9 cellular contexts compared by ENCODE assay signal in the genomic region with DNA sequence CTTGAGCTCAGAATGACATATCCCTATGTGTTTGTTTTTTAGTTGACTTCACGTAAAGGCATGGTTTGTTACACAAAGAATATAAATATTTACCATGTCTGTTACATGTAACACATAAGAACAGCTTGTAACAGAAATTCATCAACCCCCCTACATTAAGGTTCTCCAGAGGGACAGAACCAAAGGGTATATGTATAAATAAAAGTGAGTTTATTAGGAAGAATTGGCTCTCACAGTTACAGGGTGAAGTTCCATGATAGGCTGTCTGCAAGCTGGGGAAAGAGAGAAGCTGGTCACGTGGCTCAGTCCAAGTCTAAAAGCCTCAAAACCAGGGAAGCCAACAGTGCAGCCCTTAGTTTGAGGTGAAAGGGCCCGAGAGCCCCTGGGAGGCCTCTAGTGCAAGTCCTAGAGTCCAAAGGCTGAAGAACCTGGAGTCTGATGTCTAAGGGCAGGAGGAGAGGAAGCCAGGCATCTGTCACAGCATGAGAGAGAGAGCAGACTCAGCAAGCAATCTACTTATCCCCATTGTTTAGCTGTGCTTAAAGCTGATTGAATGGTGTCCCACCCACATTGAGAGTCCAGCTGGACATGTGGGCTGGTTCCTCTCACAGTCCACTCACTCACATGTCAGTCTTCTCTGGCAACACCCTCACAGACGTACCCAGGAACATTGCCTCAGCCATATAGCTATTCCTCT. TPM values are rescaled to one million over a fixed set of nuclear protein-coding genes. Genes with fewer than 3 reads are reported as not detected.
DNase-seq lines count a peak whose midpoint lies in the region; ATAC-seq, FAIRE-seq and TF ChIP-seq lines count a peak whose summit lies in the region.
"Had no signal": no experiment of that assay in that cellular context is flagged by ENCODE, and none has a peak within 500 bp of the region (broad histone marks: within the 10 kb centered on the region; RNA-seq: fewer than 3 reads in every experiment).

No MANE protein-coding gene starts in this region.

- DNase-seq in H9 (no peak), globus pallidus (ENCODE audit: low spot score) (peak; percentile 10), pancreas (no peak), cerebellum (ENCODE audit: low spot score) (no peak), PC-3 (no peak)
- no peak for DNase-seq in activated effector memory CD4-positive, alpha-beta T cell treated with anti-CD3 and anti-CD28 coated beads, Interleukin-2, amount 50 U/mL, for 16 hours
- DNase-seq: thyroid gland had no signal

- no peak overlapping the region for H2BK5ac ChIP-seq in H9 (ENCODE audit: insufficient read length, low read length)

- H4K91ac ChIP-seq in H9 (ENCODE audit: insufficient read length, low read depth, low read length), result no peak overlapping the region

- POLR2A ChIA-PET in PC-3 (lab: Charles Lee; ENCODE audit: unreplicated experiment), result interaction anchor here (0.6 kb wide), 1 partner anchor 15 kb away, joined by 3 read pairs; no protein-coding TSS in a partner anchor

- no peak overlapping the region for H3K4me3 ChIP-seq in OCI-LY1 (ENCODE audit: low read depth, low read length, poor library complexity, severe bottlenecking)
- H3K4me3 ChIP-seq in pancreas, result no peak overlapping the region
- no peak overlapping the region for H3K4me3 ChIP-seq in PC-3 (ENCODE audit: low read length)
- H3K4me3 ChIP-seq: thyroid gland had no signal

- no peaks in the 10 kb centered on the region; a peak in 1 of 5 replicates for H3K9me3 Mint-ChIP-seq in H9
- H3K9me3 Mint-ChIP-seq in activated T-helper 17 cell treated with anti-CD3 and anti-CD28 coated beads, Interleukin-2, amount 50 U/mL, for 72 hours, result no peaks in the 10 kb centered on the region

- H3K79me1 ChIP-seq in H9 (ENCODE audit: insufficient read depth, low read depth, low read length, poor library complexity, severe bottlenecking), result peaks cover 6% of the 10 kb centered on the region

- H3K4me1 Mint-ChIP-seq in H9, result peaks cover 13 to 18% of the 10 kb centered on the region in 2 experiments
- H3K4me1 Mint-ChIP-seq in activated T-helper 17 cell treated with anti-CD3 and anti-CD28 coated beads, Interleukin-2, amount 50 U/mL, for 72 hours, result peaks cover 23% of the 10 kb centered on the region

- no peak overlapping the region for H3K56ac ChIP-seq in H9 (ENCODE audit: insufficient read length, low read depth, low read length)

- H3K36me3 ChIP-seq in OCI-LY1 (ENCODE audit: insufficient read depth, low read length) (peaks cover 75% of the 10 kb centered on the region), pancreas (no peaks in the 10 kb centered on the region), PC-3 (ENCODE audit: low read depth, low read length) (peaks cover 29% of the 10 kb centered on the region)

- H2BK15ac ChIP-seq in H9 (ENCODE audit: low read depth, low read length), result no peak overlapping the region

- peaks cover 15 to 48% (median 44%) of the 10 kb centered on the region in 3 experiments; a peak in 6 of 7 replicates for H3K36me3 Mint-ChIP-seq in H9 (ENCODE audit: insufficient read depth in 1 of 3, low read depth in 3 of 3)
- peaks cover 93% of the 10 kb centered on the region for H3K36me3 Mint-ChIP-seq in activated T-helper 17 cell treated with anti-CD3 and anti-CD28 coated beads, Interleukin-2, amount 50 U/mL, for 72 hours (ENCODE audit: low read depth)

- intact Hi-C loops in pancreas (cut with DNase I), result no loop called here
- intact Hi-C loops in PC-3 (cut with micrococcal nuclease), result loop anchor here (5.0 kb wide), 1 partner anchor 42 kb away; no protein-coding TSS in a partner anchor

- no peaks in the 10 kb centered on the region for H3K23me2 ChIP-seq in H9 (ENCODE audit: insufficient read length, low read depth, low read length, poor library complexity, severe bottlenecking)

- CTCF ChIA-PET in PC-3 (lab: Charles Lee), result no interaction called here

- H2AK5ac ChIP-seq in H9 (ENCODE audit: insufficient read length, low read length), result no peak overlapping the region

- H2BK120ac ChIP-seq in H9 (ENCODE audit: low read depth, low read length, poor library complexity, severe bottlenecking), result no peak overlapping the region

- peak overlapping the region in 1 of 2 experiments; percentile 17; a peak in 1 of 5 replicates for H3K4me3 Mint-ChIP-seq in H9
- no peak overlapping the region for H3K4me3 Mint-ChIP-seq in activated T-helper 17 cell treated with anti-CD3 and anti-CD28 coated beads, Interleukin-2, amount 50 U/mL, for 72 hours

- no peaks in the 10 kb centered on the region for H3K9me3 ChIP-seq in H9 (ENCODE audit: control insufficient read depth, low read depth, low read length)
- no peaks in the 10 kb centered on the region for H3K9me3 ChIP-seq in OCI-LY1 (ENCODE audit: low read length)
- H3K9me3 ChIP-seq in pancreas, result no peaks in the 10 kb centered on the region
- H3K9me3 ChIP-seq in PC-3 (ENCODE audit: low read length), result no peaks in the 10 kb centered on the region
- H3K9me3 ChIP-seq: thyroid gland had no signal

- no peak overlapping the region for H3K18ac ChIP-seq in H9 (ENCODE audit: insufficient read length, low read depth, low read length)

- H3K4me1 ChIP-seq in H9 (ENCODE audit: insufficient read depth, low read length) (no peaks in the 10 kb centered on the region), OCI-LY1 (ENCODE audit: insufficient read depth, low read length, severe bottlenecking) (peaks cover 14% of the 10 kb centered on the region), pancreas (peaks cover 0 to 6% (median 0%) of the 10 kb centered on the region in 3 donors), PC-3 (ENCODE audit: insufficient read depth, low read length) (no peaks in the 10 kb centered on the region)

- TF ChIP-seq CTCF in H9 (conservative IDR thresholded peaks at IDR 0.05) (no peak), OCI-LY1 (IDR thresholded peaks at IDR 0.05; ENCODE audit: low read length) (no peak), pancreas (IDR thresholded peaks at IDR 0.05) (no peak), PC-3 (conservative IDR thresholded peaks at IDR 0.05; ENCODE audit: low read depth, low read length) (no peak)

- no peak overlapping the region for H3K23ac ChIP-seq in H9 (ENCODE audit: insufficient read length, low read depth, low read length)

- no CpG with 5 or more reads among the region's 4 CpGs for WGBS in H9 (ENCODE audit: extremely low coverage, insufficient read length, low lambda C conversion rate)
- WGBS in pancreas, 2 donors, result 24% methylated on average over 4 of the region's 4 CpGs

- H3K27ac Mint-ChIP-seq in H9, result peak overlapping the region in 2 of 3 experiments; percentile 37 to 81; a peak in 3 of 7 replicates
- H3K27ac Mint-ChIP-seq in activated T-helper 17 cell treated with anti-CD3 and anti-CD28 coated beads, Interleukin-2, amount 50 U/mL, for 72 hours, result no peak overlapping the region

- no peak overlapping the region for H4K8ac ChIP-seq in H9 (replicated peaks; ENCODE audit: insufficient read length, low read depth, low read length)

- no peak for FAIRE-seq in pancreas (lab: Jason Lieb, UNC)

- H3K9me2 ChIP-seq in OCI-LY1 (ENCODE audit: low read depth, low read length) (no peaks in the 10 kb centered on the region), PC-3 (replicated peaks; ENCODE audit: low read length) (no peaks in the 10 kb centered on the region)

- H3K79me2 ChIP-seq in H9 (ENCODE audit: insufficient read depth, low read length), result peaks cover 45% of the 10 kb centered on the region; the same call in 1 of the 2 replicates
- H3K79me2 ChIP-seq in OCI-LY1 (ENCODE audit: insufficient read depth, low read length), result peaks cover 91% of the 10 kb centered on the region
- H3K79me2 ChIP-seq in PC-3 (ENCODE audit: low read length), result peaks cover 92% of the 10 kb centered on the region

- no peak overlapping the region for H4K5ac ChIP-seq in H9 (ENCODE audit: insufficient read length, low read depth, low read length)

- H3K27me3 ChIP-seq in H9 (ENCODE audit: insufficient read depth, low read length) (no peaks in the 10 kb centered on the region), OCI-LY1 (ENCODE audit: insufficient read depth, low read length) (no peaks in the 10 kb centered on the region), pancreas (no peaks in the 10 kb centered on the region), PC-3 (ENCODE audit: low read length) (no peaks in the 10 kb centered on the region)
- H3K27me3 ChIP-seq: thyroid gland had no signal

- H3T11ph ChIP-seq in H9 (ENCODE audit: low read length), result no peak overlapping the region

- H3K14ac ChIP-seq in H9 (ENCODE audit: insufficient read depth, low read length), result no peak overlapping the region

- no peak overlapping the region for H2BK12ac ChIP-seq in H9 (ENCODE audit: insufficient read length, low read depth, low read length)

- H2BK20ac ChIP-seq in H9 (ENCODE audit: low read depth, low read length, poor library complexity, severe bottlenecking), result no peak overlapping the region

- H3K4ac ChIP-seq in H9 (ENCODE audit: low read depth, low read length), result no peak overlapping the region

- BruUV-seq in PC-3 (replicated peaks; lab: Mats Ljungman, UMichigan), result no TSS peak

- H3F3A ChIP-seq in OCI-LY1 (ENCODE audit: insufficient read depth, low read length), result no peaks in the 10 kb centered on the region
- H3F3A ChIP-seq in PC-3 (ENCODE audit: low read length, unreplicated experiment), result no peaks in the 10 kb centered on the region

- no peaks in the 10 kb centered on the region for H4K20me1 ChIP-seq in H9 (ENCODE audit: control insufficient read depth, insufficient read depth, insufficient read length)
- H4K20me1 ChIP-seq in OCI-LY1 (ENCODE audit: insufficient read depth, low read length), result 0 out of 2 replicates have a peak, but pooled peaks cover 6% of the 10 kb centered on the region
- peaks cover 49% of the 10 kb centered on the region; the same call in 1 of the 2 replicates for H4K20me1 ChIP-seq in PC-3 (ENCODE audit: low read length)

- H2AFZ ChIP-seq in H9 (ENCODE audit: low read length) (no peak overlapping the region), OCI-LY1 (ENCODE audit: low read length) (no peak overlapping the region), PC-3 (ENCODE audit: low read length) (no peak overlapping the region)

- ATAC-seq in pancreas (peak; percentile 24 to 65 (median 52)), PC-3 (no peak)
- ATAC-seq in activated T-helper 17 cell treated with anti-CD3 and anti-CD28 coated beads, Interleukin-2, amount 50 U/mL, for 72 hours (replicated peaks), result no peak

- no peak overlapping the region for H3K9ac ChIP-seq in H9 (ENCODE audit: extremely low read depth, insufficient read length, low read length)
- no peak overlapping the region for H3K9ac ChIP-seq in OCI-LY1 (ENCODE audit: low read length)
- H3K9ac ChIP-seq in PC-3 (ENCODE audit: low read length), result no peak overlapping the region

- H3K27me3 Mint-ChIP-seq in H9 (ENCODE audit: low read depth), result no peaks in the 10 kb centered on the region
- H3K27me3 Mint-ChIP-seq in activated T-helper 17 cell treated with anti-CD3 and anti-CD28 coated beads, Interleukin-2, amount 50 U/mL, for 72 hours, result no peaks in the 10 kb centered on the region

- H3K4me2 ChIP-seq in H9 (ENCODE audit: insufficient read depth, insufficient read length, low read length) (no peak overlapping the region), OCI-LY1 (ENCODE audit: low read length) (no peak overlapping the region), PC-3 (ENCODE audit: low read length) (no peak overlapping the region)

- H3K27ac ChIP-seq in H9 (ENCODE audit: insufficient read length, low read depth, low read length), result no peak overlapping the region
- peak overlapping the region; percentile 17 for H3K27ac ChIP-seq in OCI-LY1 (ENCODE audit: low read depth, low read length, poor library complexity, severe bottlenecking)
- no peak overlapping the region for H3K27ac ChIP-seq in pancreas
- H3K27ac ChIP-seq in PC-3 (ENCODE audit: low read length), result no peak overlapping the region

RNA-seq across cellular contexts. Expression of a gene that starts 15.8 kb away (rescaled TPM):
- 184 and 186 TPM in 2 replicates for total RNA-seq in H9 (2021)
- 10 to 100 TPM; 24.0 to 54.7 (median 34.8) TPM for total RNA-seq in pancreas
- 10 to 100 TPM; 17.0 to 27.5 TPM for polyA plus RNA-seq in pancreas
- 71.7 TPM for total RNA-seq in cerebellum
- total RNA-seq in PC-3 (2014; rRNA removed), result 55.7 and 67.0 TPM in 2 replicates
- total RNA-seq in activated T-helper 17 cell treated with anti-CD3 and anti-CD28 coated beads, Interleukin-2, amount 50 U/mL, for 72 hours, result 100 to 1,000 TPM; 115 to 152 TPM

Comparison
In these comparisons a context has a peak if more than half of its experiments do, and no peak if none do; other contexts are left out.
1. ATAC-seq: peak in pancreas (4 of 4); none in PC-3 (single experiment) and activated T-helper 17 cell treated with anti-CD3 and anti-CD28 coated beads, Interleukin-2, amount 50 U/mL, for 72 hours (single experiment).